Comparison of ENCODE assay signal across 16 cellular contexts in the genomic region with DNA sequence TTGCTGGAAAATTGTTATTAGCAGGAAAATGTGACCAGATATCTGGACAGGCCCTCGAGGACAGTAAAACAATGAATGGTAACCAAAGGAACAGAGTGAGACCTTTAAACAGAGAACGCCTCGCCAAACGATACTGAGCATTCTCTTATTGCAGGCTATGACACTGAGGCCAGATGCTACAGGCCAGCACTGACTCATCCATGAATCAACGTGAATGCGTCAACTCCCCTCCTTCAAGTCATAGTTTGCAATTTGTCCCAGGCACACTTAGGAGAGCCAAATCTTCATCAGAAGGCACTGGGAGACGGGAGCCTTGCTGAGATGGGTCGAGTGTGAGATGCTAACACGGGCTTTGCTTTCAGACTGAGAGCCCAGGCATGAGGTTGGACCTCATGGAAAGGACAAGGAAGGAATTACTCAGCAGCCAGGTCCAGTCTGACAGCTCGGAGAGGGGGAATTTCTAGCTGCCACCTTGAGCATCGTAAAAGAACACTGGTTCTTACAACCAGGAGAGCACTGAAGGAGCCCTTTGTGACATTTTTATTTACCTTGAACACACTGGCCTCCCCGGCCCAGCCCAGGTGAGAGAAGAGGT.
DNase-seq lines count a peak whose midpoint lies in the region; ATAC-seq and TF ChIP-seq lines count a peak whose summit lies in the region.
"Had no signal": no experiment of that assay in that cellular context is flagged by ENCODE, and none has a peak within 500 bp of the region (broad histone marks: within the 10 kb centered on the region; RNA-seq: fewer than 3 reads in every experiment).

No MANE protein-coding gene starts in this region.

- H3K27ac ChIP-seq in gastroesophageal sphincter: no peak overlapping the region
- H3K27ac ChIP-seq: right atrium auricular region, testis had no signal

- H3K36me3 Mint-ChIP-seq in effector memory CD8-positive, alpha-beta T cell (ENCODE audit: insufficient read depth): no peaks in the 10 kb centered on the region

- no peaks in the 10 kb centered on the region for H3K36me3 ChIP-seq in adipocyte (ENCODE audit: control insufficient read depth, insufficient read depth, low read length, severe bottlenecking)
- H3K36me3 ChIP-seq in gastroesophageal sphincter: no peaks in the 10 kb centered on the region
- H3K36me3 ChIP-seq: right atrium auricular region had no signal

- 50 to 62% methylated on average over 1 to 11 of the region's 12 CpGs for WGBS in gastroesophageal sphincter (ENCODE audit: low coverage in 1 of 2), 2 donors

- H3K4me3 ChIP-seq in adipocyte (ENCODE audit: low read length) (no peak overlapping the region), gastroesophageal sphincter (no peak overlapping the region)
- H3K4me3 ChIP-seq: right atrium auricular region, testis had no signal

- H3K9me3 Mint-ChIP-seq in effector memory CD8-positive, alpha-beta T cell: no peaks in the 10 kb centered on the region

- peaks cover 23 to 29% of the 10 kb centered on the region in 2 donors for H3K27me3 Mint-ChIP-seq in effector memory CD8-positive, alpha-beta T cell

- no peak overlapping the region for H3K9ac ChIP-seq in adipocyte (ENCODE audit: low read length)

- H3K27me3 ChIP-seq in adipocyte (replicated peaks; ENCODE audit: control insufficient read depth, insufficient read depth, low read length): peaks cover 23% of the 10 kb centered on the region
- no peaks in the 10 kb centered on the region for H3K27me3 ChIP-seq in gastroesophageal sphincter
- H3K27me3 ChIP-seq: right atrium auricular region, testis had no signal

- no peak for TF ChIP-seq CTCF in gastroesophageal sphincter (IDR thresholded peaks at IDR 0.05)

- H3K9me3 ChIP-seq in adipocyte (ENCODE audit: control insufficient read depth, low read length): peaks cover 4% of the 10 kb centered on the region
- peaks cover 0 to 14% (median 0%) of the 10 kb centered on the region in 3 donors for H3K9me3 ChIP-seq in gastroesophageal sphincter
- H3K9me3 ChIP-seq: testis had no signal

- no peak overlapping the region for H3K4me3 Mint-ChIP-seq in effector memory CD8-positive, alpha-beta T cell
- H3K4me3 Mint-ChIP-seq: WTC11 had no signal

- H3K4me1 Mint-ChIP-seq in effector memory CD8-positive, alpha-beta T cell (ENCODE audit: low read depth in 2 of 2): no peaks in the 10 kb centered on the region

- no peak for TF ChIP-seq POLR2A in gastroesophageal sphincter (IDR thresholded peaks at IDR 0.05)

- no peak overlapping the region for H3K27ac Mint-ChIP-seq in effector memory CD8-positive, alpha-beta T cell
- H3K27ac Mint-ChIP-seq: WTC11 had no signal

- no peak for TF ChIP-seq EP300 in gastroesophageal sphincter (IDR thresholded peaks at IDR 0.05)

- DNase-seq in SIG-M5 treated with dmso at 0.1 percent for 504 hours (lab: John Stamatoyannopoulos, UW; ENCODE audit: unreplicated experiment) (peak; percentile 70), SIG-M5 (lab: John Stamatoyannopoulos, UW) (no peak), adipocyte (ENCODE audit: low read depth) (peak; percentile 34), NCI-H510A treated with DMSO at 0.1 percent for 48 hours (lab: John Stamatoyannopoulos, UW) (no peak), DMS 273 treated with DMSO at 0.1 percent for 48 hours (lab: John Stamatoyannopoulos, UW) (no peak)
- DNase-seq in effector memory CD8-positive, alpha-beta T cell: no peak
- DNase-seq: amniotic stem cell, DMS79 treated with DMSO at 0.1 percent for 48 hours, Kasumi-1, NCI-H345, SHP77, testis had no signal

- H3K4me1 ChIP-seq in adipocyte (ENCODE audit: control insufficient read depth, insufficient read depth, low read length) (peaks cover 12% of the 10 kb centered on the region), gastroesophageal sphincter (no peaks in the 10 kb centered on the region)
- H3K4me1 ChIP-seq: right atrium auricular region, testis had no signal

- ATAC-seq in gastroesophageal sphincter: peak; percentile 73
- no peak for ATAC-seq in effector memory CD8-positive, alpha-beta T cell (replicated peaks)
- no peak for ATAC-seq in HG02981 (IDR thresholded peaks at IDR 0.05; ENCODE audit: unreplicated experiment)
- ATAC-seq: WTC11 had no signal

Comparison
In these comparisons a context has a peak if more than half of its experiments do, and no peak if none do; other contexts are left out.
1. DNase-seq: peak in SIG-M5 treated with dmso at 0.1 percent for 504 hours (single experiment) and adipocyte (single experiment); none in SIG-M5 (single experiment), NCI-H510A treated with DMSO at 0.1 percent for 48 hours (single experiment), effector memory CD8-positive, alpha-beta T cell (0 of 3) and DMS 273 treated with DMSO at 0.1 percent for 48 hours (single experiment).